1 cellular context compared by ENCODE assay signal in the genomic region with DNA sequence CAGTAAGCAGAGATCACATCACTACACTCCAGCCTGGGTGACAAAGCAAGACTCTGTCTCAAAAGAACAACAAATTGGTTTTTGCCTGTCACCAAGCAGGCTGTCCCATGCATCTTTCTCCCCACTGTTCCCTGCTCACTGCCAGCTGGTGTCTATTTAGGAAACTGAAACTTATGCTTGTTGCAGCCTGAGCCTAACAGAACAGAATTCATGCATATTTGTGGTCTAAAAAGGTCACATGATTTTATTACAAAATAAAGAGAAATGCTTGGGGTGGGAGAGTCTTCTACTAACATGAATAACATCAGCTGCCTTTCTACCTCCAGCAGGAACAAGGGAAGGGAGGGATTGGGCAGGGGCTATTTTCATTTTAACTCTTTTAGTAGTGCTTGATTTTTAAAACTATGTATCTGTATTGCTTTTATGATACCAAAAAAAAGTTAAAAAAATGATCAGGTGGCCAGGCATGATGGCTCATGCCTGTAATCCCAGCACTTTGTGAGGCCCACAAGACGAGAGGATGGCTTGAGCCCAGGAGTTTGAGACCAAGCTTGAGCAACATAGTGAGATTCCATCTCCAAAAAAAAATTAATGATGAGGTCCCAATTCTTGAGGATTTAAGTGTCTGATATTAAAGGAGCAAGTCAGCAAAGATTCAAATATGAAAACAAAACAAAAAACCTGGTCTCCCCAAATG.
TF ChIP-seq lines count a peak whose summit lies in the region.

No MANE protein-coding gene starts in this region.

TF ChIP-seq in A549, 52 proteins besides CTCF, POLR2A, EP300 and RAD21 (continued from another document):
- TF ChIP-seq, protein P1, sequence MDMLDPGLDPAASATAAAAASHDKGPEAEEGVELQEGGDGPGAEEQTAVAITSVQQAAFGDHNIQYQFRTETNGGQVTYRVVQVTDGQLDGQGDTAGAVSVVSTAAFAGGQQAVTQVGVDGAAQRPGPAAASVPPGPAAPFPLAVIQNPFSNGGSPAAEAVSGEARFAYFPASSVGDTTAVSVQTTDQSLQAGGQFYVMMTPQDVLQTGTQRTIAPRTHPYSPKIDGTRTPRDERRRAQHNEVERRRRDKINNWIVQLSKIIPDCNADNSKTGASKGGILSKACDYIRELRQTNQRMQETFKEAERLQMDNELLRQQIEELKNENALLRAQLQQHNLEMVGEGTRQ (IDR thresholded peaks at IDR 0.05): no peak
